Comparison of ENCODE assay signal across 7 cellular contexts in the genomic region with DNA sequence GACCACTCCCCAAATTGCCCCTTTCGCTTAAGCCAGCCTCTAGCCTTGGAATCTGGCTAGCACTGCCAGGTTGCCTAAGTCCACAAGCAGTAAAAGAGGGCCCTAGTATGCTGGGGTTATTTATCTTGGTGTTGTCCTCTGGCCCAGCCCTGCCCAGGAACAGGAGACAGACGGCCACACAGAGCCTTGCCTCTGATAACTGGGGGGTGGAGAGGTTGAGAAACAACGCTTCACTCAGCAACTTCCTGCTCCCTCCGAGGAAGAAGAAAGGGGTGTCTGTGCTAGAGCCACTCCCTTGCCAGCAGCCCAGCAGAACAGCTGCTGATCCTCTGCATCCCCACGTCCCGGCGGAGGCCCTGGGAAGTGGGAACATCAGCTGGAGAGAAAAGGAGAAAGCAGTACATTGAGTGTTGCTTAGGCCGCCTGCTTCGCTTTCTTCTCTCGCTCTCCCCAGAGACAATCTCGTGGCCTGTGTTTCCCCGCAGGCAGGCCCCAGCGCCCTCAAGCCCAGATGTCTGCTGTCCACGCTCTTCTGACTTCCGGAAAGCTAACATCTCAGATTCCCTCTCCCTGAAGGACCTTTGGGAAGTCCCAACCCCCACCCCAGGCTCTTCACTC. TPM values are rescaled to one million over a fixed set of nuclear protein-coding genes. Genes with fewer than 3 reads are reported as not detected.
DNase-seq lines count a peak whose midpoint lies in the region; ATAC-seq and TF ChIP-seq lines count a peak whose summit lies in the region.

No MANE protein-coding gene starts in this region.

- intact Hi-C loops in heart left ventricle (cut with DNase I) = loop anchor here in 6 of 10 donors (5.0 to 10.0 kb wide), 5 partner anchors 131 to 301 kb away; no protein-coding TSS in a partner anchor
- intact Hi-C loops in activated CD4-positive, alpha-beta memory T cell treated with anti-CD3 and anti-CD28 coated beads for 36 hours (cut with micrococcal nuclease) = no loop called here

- H3K4me1 Mint-ChIP-seq in activated CD4-positive, alpha-beta memory T cell treated with anti-CD3 and anti-CD28 coated beads for 36 hours (ENCODE audit: low read depth) = no peaks in the 10 kb centered on the region

- no peaks in the 10 kb centered on the region for H3K36me3 ChIP-seq in SJCRH30
- no peaks in the 10 kb centered on the region for H3K36me3 ChIP-seq in heart left ventricle

- peaks cover 4% of the 10 kb centered on the region; the same call in 1 of the 2 replicates for H3K4me1 ChIP-seq in SJCRH30
- H3K4me1 ChIP-seq in heart left ventricle = peaks cover 0 to 20% (median 2%) of the 10 kb centered on the region in 12 donors

- peak; percentile 96 to 97 for DNase-seq in SJCRH30
- peak; percentile 64 to 79 (median 73) for DNase-seq in heart left ventricle
- peak; percentile 67 for DNase-seq in retina
- no peak for DNase-seq in activated CD4-positive, alpha-beta memory T cell treated with anti-CD3 and anti-CD28 coated beads for 36 hours
- no peak for DNase-seq in NCI-H1694 (lab: John Stamatoyannopoulos, UW)

- H3K4me3 Mint-ChIP-seq in activated CD4-positive, alpha-beta memory T cell treated with anti-CD3 and anti-CD28 coated beads for 36 hours = no peak overlapping the region

- CTCF ChIA-PET in activated CD4-positive, alpha-beta memory T cell treated with anti-CD3 and anti-CD28 coated beads for 36 hours (lab: Charles Lee) = interaction anchor here (0.7 to 2.1 kb wide), 8 partner anchors 11 to 614 kb away, joined by 3 to 9 read pairs (median 4); partner anchors contain the start of gene EPHB3

- peak; percentile 84 for ATAC-seq in GM19043 (IDR thresholded peaks at IDR 0.05; ENCODE audit: low read depth, unreplicated experiment)
- ATAC-seq in HG03342 (IDR thresholded peaks at IDR 0.05; ENCODE audit: unreplicated experiment) = peak; percentile 66
- ATAC-seq in heart left ventricle = peak; percentile 70 to 96 (median 92)

- no peaks in the 10 kb centered on the region for H3K9me3 Mint-ChIP-seq in activated CD4-positive, alpha-beta memory T cell treated with anti-CD3 and anti-CD28 coated beads for 36 hours

- peak overlapping the region; percentile 50 for H3K4me3 ChIP-seq in SJCRH30
- peak overlapping the region in 6 of 12 donors; percentile 1 to 28 (median 4) for H3K4me3 ChIP-seq in heart left ventricle

- H3K27ac Mint-ChIP-seq in activated CD4-positive, alpha-beta memory T cell treated with anti-CD3 and anti-CD28 coated beads for 36 hours = no peak overlapping the region

- H3K9me3 ChIP-seq in SJCRH30 (replicated peaks) = no peaks in the 10 kb centered on the region
- H3K9me3 ChIP-seq in heart left ventricle = no peaks in the 10 kb centered on the region

- H3K27me3 ChIP-seq in SJCRH30 = no peaks in the 10 kb centered on the region
- no peaks in the 10 kb centered on the region for H3K27me3 ChIP-seq in heart left ventricle

- no peaks in the 10 kb centered on the region for H3K36me3 Mint-ChIP-seq in activated CD4-positive, alpha-beta memory T cell treated with anti-CD3 and anti-CD28 coated beads for 36 hours

- POLR2A ChIA-PET in activated CD4-positive, alpha-beta memory T cell treated with anti-CD3 and anti-CD28 coated beads for 36 hours (lab: Charles Lee) = no interaction called here

- H3K27ac ChIP-seq in SJCRH30 (peak overlapping the region; percentile 81), heart left ventricle (peak overlapping the region; percentile 22 to 82 (median 55))

- no peak for TF ChIP-seq CTCF in heart left ventricle (IDR thresholded peaks at IDR 0.05)

- 47 to 66% (median 52%) methylated on average over 15 of the region's 15 CpGs for WGBS in heart left ventricle, 4 donors

- H3K27me3 Mint-ChIP-seq in activated CD4-positive, alpha-beta memory T cell treated with anti-CD3 and anti-CD28 coated beads for 36 hours = peaks cover 6% of the 10 kb centered on the region

- no peak for TF ChIP-seq POLR2A in heart left ventricle (IDR thresholded peaks at IDR 0.05)

RNA-seq across cellular contexts. Expression of gene C3orf70, which starts 22.6 kb away (rescaled TPM):
- total RNA-seq in SJCRH30 (2014; rRNA removed; shearing (Covaris generic)) = 11.7 and 11.8 TPM in 2 replicates
- total RNA-seq in heart left ventricle = 1 to 10 TPM; 1.1 to 2.9 (median 2.2) TPM
- under 1 TPM; 0.53 to 0.75 TPM for polyA plus RNA-seq in heart left ventricle
- not detected for total RNA-seq in activated CD4-positive, alpha-beta memory T cell treated with anti-CD3 and anti-CD28 coated beads for 36 hours

Comparison
In these comparisons a context has a peak if more than half of its experiments do, and no peak if none do; other contexts are left out.
1. DNase-seq: peak in SJCRH30 (2 of 2), heart left ventricle (5 of 5) and retina (single experiment); none in activated CD4-positive, alpha-beta memory T cell treated with anti-CD3 and anti-CD28 coated beads for 36 hours (single experiment) and NCI-H1694 (single experiment).
2. Peak in every context shown above with its lines, with median percentiles within 50 percentile points of each other: ATAC-seq.